In the genomic region with DNA sequence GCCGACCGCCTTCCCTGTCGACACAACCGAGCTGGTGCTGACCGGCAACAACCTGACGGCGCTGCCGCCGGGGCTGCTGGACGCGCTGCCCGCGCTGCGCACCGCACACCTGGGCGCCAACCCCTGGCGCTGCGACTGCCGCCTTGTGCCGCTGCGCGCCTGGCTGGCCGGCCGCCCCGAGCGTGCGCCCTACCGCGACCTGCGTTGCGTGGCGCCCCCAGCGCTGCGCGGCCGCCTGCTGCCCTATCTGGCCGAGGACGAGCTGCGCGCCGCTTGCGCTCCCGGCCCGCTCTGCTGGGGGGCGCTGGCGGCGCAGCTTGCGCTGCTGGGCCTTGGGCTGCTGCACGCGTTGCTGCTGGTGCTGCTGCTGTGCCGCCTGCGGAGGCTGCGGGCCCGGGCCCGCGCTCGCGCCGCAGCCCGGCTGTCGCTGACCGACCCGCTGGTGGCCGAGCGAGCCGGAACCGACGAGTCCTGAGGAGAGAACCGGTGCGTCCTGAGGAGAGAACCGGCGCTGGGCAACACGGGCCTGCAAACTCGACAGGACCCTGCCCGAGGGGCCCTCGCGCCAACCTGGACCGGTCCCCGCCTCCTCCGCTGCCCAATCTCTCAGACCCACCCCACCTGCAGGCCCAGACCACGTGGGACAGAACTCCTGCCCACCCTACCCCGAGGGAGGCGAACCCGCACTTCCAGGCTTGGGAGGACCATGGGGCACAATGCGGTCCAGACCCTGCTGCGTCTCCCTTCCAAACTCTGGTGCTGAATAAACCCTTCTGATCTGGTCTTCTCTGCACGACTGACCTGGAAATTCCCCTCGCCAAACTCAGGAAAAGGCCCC, we compare ENCODE assay signal across 8 cellular contexts. TPM values are rescaled to one million over a fixed set of nuclear protein-coding genes. Genes with fewer than 3 reads are reported as not detected.
A peak's percentile ranks its signal among the peaks of the same experiment; 100 is the strongest.
DNase-seq lines count a peak whose midpoint lies in the region; ATAC-seq and TF ChIP-seq lines count a peak whose summit lies in the region.

No MANE protein-coding gene starts in this region.

- DNase-seq in CD8-positive, alpha-beta T cell, result peak in 1 of 7 experiments; percentile 31
- DNase-seq in NCI-H1105 treated with DMSO at 0.1 percent for 48 hours (lab: John Stamatoyannopoulos, UW) (peak; percentile 41), WERI-Rb-1 (no peak)
- no peak for DNase-seq in central memory CD8-positive, alpha-beta T cell (ENCODE audit: low spot score in 2 of 2)
- DNase-seq in naive thymus-derived CD4-positive, alpha-beta T cell, result peak in 2 of 9 donors; percentile 25 to 46

- H3K4me3 Mint-ChIP-seq in CD8-positive, alpha-beta T cell, result peak overlapping the region; percentile 50
- H3K4me3 Mint-ChIP-seq in central memory CD8-positive, alpha-beta T cell, result peak overlapping the region; percentile 43
- peak overlapping the region in 9 of 10 donors; percentile 25 to 77 (median 54) for H3K4me3 Mint-ChIP-seq in naive thymus-derived CD4-positive, alpha-beta T cell

- no peaks in the 10 kb centered on the region for H3K36me3 Mint-ChIP-seq in CD8-positive, alpha-beta T cell
- peaks cover 9% of the 10 kb centered on the region for H3K36me3 Mint-ChIP-seq in central memory CD8-positive, alpha-beta T cell (ENCODE audit: insufficient read depth)
- H3K36me3 Mint-ChIP-seq in naive thymus-derived CD4-positive, alpha-beta T cell, result peaks cover 0 to 1% (median 0%) of the 10 kb centered on the region in 5 donors

- H3K9me3 Mint-ChIP-seq in CD8-positive, alpha-beta T cell, result no peaks in the 10 kb centered on the region
- no peaks in the 10 kb centered on the region for H3K9me3 Mint-ChIP-seq in central memory CD8-positive, alpha-beta T cell
- peaks cover 0 to 1% (median 0%) of the 10 kb centered on the region in 11 donors for H3K9me3 Mint-ChIP-seq in naive thymus-derived CD4-positive, alpha-beta T cell

- H3K9me3 ChIP-seq in CD8-positive, alpha-beta T cell (ENCODE audit: low read length), result no peaks in the 10 kb centered on the region
- no peaks in the 10 kb centered on the region for H3K9me3 ChIP-seq in naive thymus-derived CD4-positive, alpha-beta T cell (ENCODE audit: control insufficient read depth in 2 of 3, low read length in 3 of 3)
- H3K9me3 ChIP-seq in WERI-Rb-1 (ENCODE audit: severe bottlenecking), result no peaks in the 10 kb centered on the region

- no peak overlapping the region for H3K27ac ChIP-seq in CD8-positive, alpha-beta T cell (ENCODE audit: low read depth, low read length)
- no peak overlapping the region for H3K27ac ChIP-seq in naive thymus-derived CD4-positive, alpha-beta T cell (ENCODE audit: low read depth, low read length)
- H3K27ac ChIP-seq in WERI-Rb-1, result no peak overlapping the region

- peak; percentile 74 for ATAC-seq in CD8-positive, alpha-beta T cell
- no peak for ATAC-seq in central memory CD8-positive, alpha-beta T cell (replicated peaks; ENCODE audit: extremely low read depth, poor library complexity, severe bottlenecking)
- peak; percentile 71 for ATAC-seq in naive thymus-derived CD4-positive, alpha-beta T cell
- ATAC-seq in GM18858 (IDR thresholded peaks at IDR 0.05; ENCODE audit: unreplicated experiment) (no peak), HG03175 (IDR thresholded peaks at IDR 0.05; ENCODE audit: unreplicated experiment) (no peak), HG02870 (IDR thresholded peaks at IDR 0.05; ENCODE audit: unreplicated experiment) (no peak)

- intact Hi-C loops in CD8-positive, alpha-beta T cell (cut with DNase I, micrococcal nuclease), result loop anchor here in 1 of 2 experiments (10.0 kb wide), 1 partner anchor 411 kb away; the partner anchor contains the start of gene ZDHHC8
- intact Hi-C loops in naive thymus-derived CD4-positive, alpha-beta T cell (cut with micrococcal nuclease), result no loop called here

- TF ChIP-seq CTCF in CD8-positive, alpha-beta T cell (IDR thresholded peaks at IDR 0.05), result peak; percentile 24
- no peak for TF ChIP-seq CTCF in WERI-Rb-1 (IDR thresholded peaks at IDR 0.05; ENCODE audit: low read depth, low read length)

- POLR2A ChIA-PET in CD8-positive, alpha-beta T cell (lab: Charles Lee), result no interaction called here
- POLR2A ChIA-PET in naive thymus-derived CD4-positive, alpha-beta T cell (lab: Charles Lee), result no interaction called here

- H3K27ac Mint-ChIP-seq in CD8-positive, alpha-beta T cell, result no peak overlapping the region
- H3K27ac Mint-ChIP-seq in central memory CD8-positive, alpha-beta T cell (ENCODE audit: low read depth), result no peak overlapping the region
- no peak overlapping the region for H3K27ac Mint-ChIP-seq in naive thymus-derived CD4-positive, alpha-beta T cell

- H3K4me3 ChIP-seq in CD8-positive, alpha-beta T cell (ENCODE audit: low read depth, low read length), result no peak overlapping the region
- H3K4me3 ChIP-seq in naive thymus-derived CD4-positive, alpha-beta T cell (ENCODE audit: low read length), result no peak overlapping the region
- no peak overlapping the region for H3K4me3 ChIP-seq in WERI-Rb-1 (ENCODE audit: low read depth, low read length)

- no peaks in the 10 kb centered on the region for H3K36me3 ChIP-seq in CD8-positive, alpha-beta T cell (ENCODE audit: insufficient read depth, low read length)
- no peaks in the 10 kb centered on the region for H3K36me3 ChIP-seq in naive thymus-derived CD4-positive, alpha-beta T cell (ENCODE audit: control insufficient read depth in 2 of 3, insufficient read depth in 3 of 3, low read length in 3 of 3)
- peaks cover 39% of the 10 kb centered on the region for H3K36me3 ChIP-seq in WERI-Rb-1

- H3K27me3 Mint-ChIP-seq in CD8-positive, alpha-beta T cell (ENCODE audit: low read depth), result peaks cover 40% of the 10 kb centered on the region
- peaks cover 57% of the 10 kb centered on the region for H3K27me3 Mint-ChIP-seq in central memory CD8-positive, alpha-beta T cell
- H3K27me3 Mint-ChIP-seq in naive thymus-derived CD4-positive, alpha-beta T cell, result peaks cover 28 to 60% (median 45%) of the 10 kb centered on the region in 5 donors

- peaks cover 12% of the 10 kb centered on the region for H3K4me1 ChIP-seq in CD8-positive, alpha-beta T cell (ENCODE audit: insufficient read depth, low read length)
- peaks cover 0 to 7% of the 10 kb centered on the region in 2 donors for H3K4me1 ChIP-seq in naive thymus-derived CD4-positive, alpha-beta T cell (ENCODE audit: control insufficient read depth in 2 of 2, insufficient read depth in 2 of 2, low read length in 2 of 2)

- CTCF ChIA-PET in CD8-positive, alpha-beta T cell (lab: Charles Lee), result interaction anchor here (1.1 kb wide), 1 partner anchor 186 kb away, joined by 3 read pairs; no protein-coding TSS in a partner anchor
- CTCF ChIA-PET in naive thymus-derived CD4-positive, alpha-beta T cell (lab: Charles Lee), result interaction anchor here (0.8 kb wide), 1 partner anchor 172 kb away, joined by 3 read pairs; no protein-coding TSS in a partner anchor

- peaks cover 9% of the 10 kb centered on the region for H3K4me1 Mint-ChIP-seq in CD8-positive, alpha-beta T cell (ENCODE audit: low read depth)
- H3K4me1 Mint-ChIP-seq in central memory CD8-positive, alpha-beta T cell, result peaks cover 9% of the 10 kb centered on the region
- H3K4me1 Mint-ChIP-seq in naive thymus-derived CD4-positive, alpha-beta T cell, result peaks cover 0 to 17% (median 7%) of the 10 kb centered on the region in 7 donors

- peaks cover 8% of the 10 kb centered on the region for H3K27me3 ChIP-seq in CD8-positive, alpha-beta T cell (ENCODE audit: insufficient read depth, low read length)
- peaks cover 0 to 7% of the 10 kb centered on the region in 2 donors for H3K27me3 ChIP-seq in naive thymus-derived CD4-positive, alpha-beta T cell (ENCODE audit: control insufficient read depth in 2 of 2, insufficient read depth in 2 of 2, low read length in 2 of 2)
- no peaks in the 10 kb centered on the region for H3K27me3 ChIP-seq in WERI-Rb-1 (ENCODE audit: insufficient read depth, low read depth, severe bottlenecking)

RNA-seq across cellular contexts. Expression of gene GP1BB, which starts 0.9 kb away (rescaled TPM):
- under 1 TPM in 1 of 2 experiments, not detected in 1; 0.39 TPM for total RNA-seq in CD8-positive, alpha-beta T cell
- total RNA-seq in naive thymus-derived CD4-positive, alpha-beta T cell, result 1 to 10 TPM in 1 of 5 experiments, under 1 TPM in 1, not detected in 3; 0.40 to 3.0 TPM
- polyA plus RNA-seq in naive thymus-derived CD4-positive, alpha-beta T cell, result not detected

RNA-seq across cellular contexts. Expression of gene SEPTIN5, which starts 9.9 kb away (rescaled TPM):
- total RNA-seq in CD8-positive, alpha-beta T cell, result 1 to 10 TPM in 1 of 2 experiments, under 1 TPM in 1; 0.75 to 1.4 TPM
- total RNA-seq in naive thymus-derived CD4-positive, alpha-beta T cell, result 1 to 10 TPM in 1 of 5 experiments, under 1 TPM in 2, not detected in 2; 0.22 to 4.2 (median 0.66) TPM
- under 1 TPM in 1 of 2 donors, not detected in 1; 0.32 TPM for polyA plus RNA-seq in naive thymus-derived CD4-positive, alpha-beta T cell

RNA-seq across cellular contexts. Expression of gene TBX1, which starts 36.4 kb away (rescaled TPM):
- total RNA-seq in CD8-positive, alpha-beta T cell, result not detected
- under 1 TPM in 1 of 5 experiments, not detected in 4; 0.22 TPM for total RNA-seq in naive thymus-derived CD4-positive, alpha-beta T cell
- not detected for polyA plus RNA-seq in naive thymus-derived CD4-positive, alpha-beta T cell

Comparison
In these comparisons a context has a peak if more than half of its experiments do, and no peak if none do; other contexts are left out.
1. ATAC-seq: peak in CD8-positive, alpha-beta T cell (single experiment) and naive thymus-derived CD4-positive, alpha-beta T cell (single experiment); none in central memory CD8-positive, alpha-beta T cell (single experiment), GM18858 (single experiment), HG03175 (single experiment) and HG02870 (single experiment).
2. Peak in every context shown above with its lines, with median percentiles within 50 percentile points of each other: H3K4me3 Mint-ChIP-seq.